ENCODE assay signal across 18 cellular contexts in genomic region chr1:246667773-246668172, GRCh38.
"Had no signal": no experiment of that assay in that cellular context is flagged by ENCODE, and none has a peak within 500 bp of the region (broad histone marks: within the 10 kb centered on the region; RNA-seq: fewer than 3 reads in every experiment).

No MANE protein-coding gene starts in this region.

- H3K27me3 Mint-ChIP-seq: type B pancreatic cell had no signal

- H2AFZ ChIP-seq: neural progenitor cell had no signal

- H3K36me3 Mint-ChIP-seq: natural killer cell had no signal

- H3K27ac ChIP-seq: colonic mucosa, esophagus squamous epithelium, neural progenitor cell, ovary, right atrium auricular region, sigmoid colon, skin epidermis, thyroid gland had no signal

- H3K4me1 Mint-ChIP-seq: mesothelial cell of epicardium, natural killer cell, neural progenitor cell had no signal

- H3K27me3 ChIP-seq: colonic mucosa, esophagus squamous epithelium, neural progenitor cell, ovary, right atrium auricular region, sigmoid colon, thyroid gland had no signal

- H3K9me3 Mint-ChIP-seq: mesothelial cell of epicardium, natural killer cell, neural progenitor cell, type B pancreatic cell had no signal

- H3K4me2 ChIP-seq: neural progenitor cell had no signal

- H3K27ac Mint-ChIP-seq: mesothelial cell of epicardium, natural killer cell, neural progenitor cell, type B pancreatic cell had no signal

- H3K36me3 ChIP-seq: colonic mucosa, neural progenitor cell, ovary had no signal

- H3K4me3 Mint-ChIP-seq: mesothelial cell of epicardium, natural killer cell, neural progenitor cell, type B pancreatic cell had no signal

- ATAC-seq: left colon, natural killer cell had no signal

- DNase-seq: colonic mucosa; dermis blood vessel endothelial cell; esophagus squamous epithelium; foreskin fibroblast; kidney; left colon; natural killer cell; nucleus accumbens; ovary; sigmoid colon; stimulated activated CD4-positive, alpha-beta T cell treated with anti-CD3 and anti-CD28 coated beads, Interleukin-12 subunit alpha, Interleukin-12 subunit beta, amount 100 ng/mL, for 4 hours; stimulated activated naive CD4-positive, alpha-beta T cell treated with Interleukin-2 at 50 U/mL for 16 hours; thyroid gland had no signal

- H3K4me3 ChIP-seq: colonic mucosa, esophagus squamous epithelium, neural progenitor cell, ovary, right atrium auricular region, sigmoid colon, skin epidermis, thyroid gland had no signal

- H3K4me1 ChIP-seq: colonic mucosa, esophagus squamous epithelium, right atrium auricular region, sigmoid colon, thyroid gland had no signal

- H3K9ac ChIP-seq: neural progenitor cell had no signal

- H3K9me3 ChIP-seq: colonic mucosa, esophagus squamous epithelium, ovary, right atrium auricular region, sigmoid colon, thyroid gland had no signal
